Comparison of ENCODE assay signal across 8 cellular contexts in the genomic region with DNA sequence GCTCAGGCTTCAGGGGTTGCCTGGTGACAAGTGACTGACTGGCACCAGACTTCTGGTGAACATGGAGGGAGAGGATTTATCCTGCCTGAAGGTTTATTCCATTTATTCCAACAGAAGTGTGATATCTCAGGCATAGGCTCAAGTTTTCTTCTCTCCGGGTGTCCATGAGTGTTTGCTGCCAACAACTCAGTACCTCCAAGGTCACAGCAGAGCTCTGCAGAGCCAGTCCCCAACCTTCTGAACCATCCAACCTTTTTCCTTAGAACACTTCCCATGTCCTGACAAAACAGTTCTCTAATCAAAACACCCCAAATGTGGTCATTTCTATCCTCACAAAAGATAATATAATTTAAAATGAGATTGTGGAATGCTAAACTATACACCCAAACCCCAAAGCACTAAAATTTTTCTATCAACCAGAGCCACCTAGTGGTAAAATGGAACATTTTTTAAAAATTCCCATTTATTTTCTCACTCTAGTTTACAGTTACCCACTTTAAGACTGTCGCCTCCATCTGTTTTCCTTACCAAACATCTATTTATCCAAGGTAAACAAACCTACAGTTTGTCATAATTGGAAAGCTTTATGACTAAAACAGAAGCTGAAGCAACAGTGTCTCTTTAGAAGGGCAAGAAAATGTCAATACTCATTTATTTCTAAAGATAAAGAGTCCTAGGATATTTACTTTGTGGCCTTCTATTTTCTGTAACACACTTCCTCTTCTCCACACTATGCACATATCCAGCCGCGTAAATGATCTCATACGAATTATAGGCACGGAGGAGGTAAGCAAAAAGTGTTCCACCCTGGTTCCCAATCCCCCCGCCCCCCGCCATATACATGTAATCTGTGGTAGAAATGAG. TPM values are rescaled to one million over a fixed set of nuclear protein-coding genes. Genes with fewer than 3 reads are reported as not detected.
A peak's percentile ranks its signal among the peaks of the same experiment; 100 is the strongest.
DNase-seq lines count a peak whose midpoint lies in the region; ATAC-seq, FAIRE-seq and TF ChIP-seq lines count a peak whose summit lies in the region.

No MANE protein-coding gene starts in this region.

- H3K9me3 ChIP-seq in prostate gland, result no peaks in the 10 kb centered on the region

- no peak overlapping the region for H3K4me3 ChIP-seq in fibroblast of mammary gland (ENCODE audit: control insufficient read depth, low read depth, low read length)
- no peak overlapping the region for H3K4me3 ChIP-seq in prostate gland

- no peak overlapping the region for H3K27ac ChIP-seq in prostate gland

- intact Hi-C loops in prostate gland (cut with DNase I), result loop anchor here (2.0 kb wide), 1 partner anchor 139 kb away; no protein-coding TSS in a partner anchor

- H3K36me3 ChIP-seq in prostate gland, result no peaks in the 10 kb centered on the region

- DNase-seq in AML-193 (lab: John Stamatoyannopoulos, UW) (peak; percentile 15 to 36), GM18507 (ENCODE audit: extremely low spot score, insufficient read length, low read depth) (no peak), RCC 7860 (ENCODE audit: low spot score) (peak; percentile 5), fibroblast of mammary gland (ENCODE audit: low read depth) (peak; percentile 36), prostate gland (ENCODE audit: low spot score) (no peak), KG1 (lab: John Stamatoyannopoulos, UW) (no peak), activated gamma-delta T cell (lab: John Stamatoyannopoulos, UW) (no peak)

- WGBS in prostate gland, result 43% methylated on average over 8 of the region's 8 CpGs

- H3K4me1 ChIP-seq in prostate gland (replicated peaks), result no peaks in the 10 kb centered on the region

- no peak for TF ChIP-seq POLR2A in prostate gland (IDR thresholded peaks at IDR 0.05)

- peak; percentile 75 for FAIRE-seq in GM18507 (lab: Jason Lieb, UNC)
- peak; percentile 17 for FAIRE-seq in RCC 7860 (lab: Jason Lieb, UNC)

- no peaks in the 10 kb centered on the region for H3K27me3 ChIP-seq in prostate gland (replicated peaks; ENCODE audit: insufficient read depth)

- no peak for ATAC-seq in activated CD4-positive, CD25-positive, alpha-beta regulatory T cell treated with anti-CD3 and anti-CD28 coated beads, Interleukin-2, amount 50 U/mL, for 24 hours

- peak; percentile 52 for TF ChIP-seq CTCF in fibroblast of mammary gland (conservative IDR thresholded peaks at IDR 0.05; ENCODE audit: control insufficient read depth, insufficient read depth, low read depth, low read length)
- TF ChIP-seq CTCF in prostate gland (IDR thresholded peaks at IDR 0.05), result peak; percentile 29 to 76 (median 66)

RNA-seq across cellular contexts. Expression of a gene that starts 39.5 kb away (rescaled TPM):
- 1 to 10 TPM; 2.6 to 2.7 TPM for total RNA-seq in prostate gland

Comparison
In these comparisons a context has a peak if more than half of its experiments do, and no peak if none do; other contexts are left out.
1. DNase-seq: peak in AML-193 (2 of 2), RCC 7860 (single experiment) and fibroblast of mammary gland (single experiment); none in GM18507 (single experiment), prostate gland (single experiment), KG1 (single experiment) and activated gamma-delta T cell (single experiment).